In genomic region chr5:57179262-57179960, GRCh38 we compare ENCODE assay signal across 10 cellular contexts. TPM values are rescaled to one million over a fixed set of nuclear protein-coding genes. Genes with fewer than 3 reads are reported as not detected.
DNase-seq lines count a peak whose midpoint lies in the region; ATAC-seq, FAIRE-seq and TF ChIP-seq lines count a peak whose summit lies in the region.
"Had no signal": no experiment of that assay in that cellular context is flagged by ENCODE, and none has a peak within 500 bp of the region (broad histone marks: within the 10 kb centered on the region; RNA-seq: fewer than 3 reads in every experiment).

No MANE protein-coding gene starts in this region.

- H3K4me1 Mint-ChIP-seq in activated T-cell treated with anti-CD3 and anti-CD28 coated beads, Interleukin-2, amount 50 U/mL, for 72 hours (ENCODE audit: low read depth) = peaks cover 62% of the 10 kb centered on the region

- no peak for TF ChIP-seq CTCF in bronchial epithelial cell (IDR thresholded peaks at IDR 0.05; ENCODE audit: insufficient read depth, low read length, severe bottlenecking)

- H3K27ac ChIP-seq in mesendoderm (ENCODE audit: low read depth, low read length) (no peak overlapping the region), urinary bladder (ENCODE audit: low read depth) (no peak overlapping the region)

- no peak overlapping the region for H3K4ac ChIP-seq in mesendoderm (ENCODE audit: low read depth, low read length)

- peak overlapping the region; percentile 93 to 98 for H3K4me3 Mint-ChIP-seq in activated T-cell treated with anti-CD3 and anti-CD28 coated beads, Interleukin-2, amount 50 U/mL, for 72 hours

- no peak for DNase-seq in activated T-cell treated with anti-CD3 and anti-CD28 coated beads, Interleukin-2, amount 50 U/mL, for 72 hours
- DNase-seq in activated T-cell treated with anti-CD3 and anti-CD28 coated beads, Interleukin-2, amount 50 U/mL, for 1 hour = no peak
- DNase-seq in bronchial epithelial cell (ENCODE audit: low read depth) (no peak), mesendoderm (no peak), SW480 (ENCODE audit: low spot score) (no peak), kidney glomerular epithelial cell (lab: John Stamatoyannopoulos, UW) (no peak)
- DNase-seq: hippocampal formation; stimulated activated naive CD4-positive, alpha-beta T cell treated with Interleukin-2 at 50 U/mL for 16 hours had no signal

- no peaks in the 10 kb centered on the region for H3K79me1 ChIP-seq in mesendoderm (ENCODE audit: low read length)

- peak overlapping the region; percentile 92 for H3K27ac Mint-ChIP-seq in activated T-cell treated with anti-CD3 and anti-CD28 coated beads, Interleukin-2, amount 50 U/mL, for 72 hours

- H3K4me2 ChIP-seq in mesendoderm (ENCODE audit: low read length) = peak overlapping the region; percentile 50

- H3K56ac ChIP-seq in mesendoderm (ENCODE audit: low read length) = peak overlapping the region; percentile 58

- H3K9ac ChIP-seq in mesendoderm (ENCODE audit: low read length) = peak overlapping the region; percentile 28

- no CpG with 5 or more reads among the region's 11 CpGs for WGBS in mesendoderm (ENCODE audit: extremely low coverage, insufficient coverage, low lambda C conversion rate)
- WGBS in urinary bladder = 50% methylated on average over 11 of the region's 11 CpGs

- no peak overlapping the region for H4K5ac ChIP-seq in mesendoderm (ENCODE audit: low read length)

- H4K8ac ChIP-seq in mesendoderm (ENCODE audit: low read depth, low read length) = no peak overlapping the region

- peaks cover 16 to 50% of the 10 kb centered on the region in 2 donors for H3K36me3 Mint-ChIP-seq in activated T-cell treated with anti-CD3 and anti-CD28 coated beads, Interleukin-2, amount 50 U/mL, for 72 hours (ENCODE audit: insufficient read depth in 2 of 2)

- H3K9me3 Mint-ChIP-seq in activated T-cell treated with anti-CD3 and anti-CD28 coated beads, Interleukin-2, amount 50 U/mL, for 72 hours = peaks cover 0 to 1% of the 10 kb centered on the region in 2 donors

- peaks cover 92% of the 10 kb centered on the region for H3K79me2 ChIP-seq in mesendoderm (ENCODE audit: control insufficient read depth, insufficient read depth, low read length)

- H2BK120ac ChIP-seq in mesendoderm (ENCODE audit: low read depth, low read length) = no peak overlapping the region

- H3K27me3 Mint-ChIP-seq in activated T-cell treated with anti-CD3 and anti-CD28 coated beads, Interleukin-2, amount 50 U/mL, for 72 hours (ENCODE audit: low read depth) = no peaks in the 10 kb centered on the region

- no peak overlapping the region for H2BK5ac ChIP-seq in mesendoderm (ENCODE audit: low read length)

- H3K23ac ChIP-seq in mesendoderm (ENCODE audit: low read length) = peak overlapping the region; percentile 19

- H3K4me3 ChIP-seq in bronchial epithelial cell (ENCODE audit: low read depth, low read length) = peak overlapping the region; percentile 11
- no peak overlapping the region for H3K4me3 ChIP-seq in mesendoderm (ENCODE audit: low read length)
- peak overlapping the region; percentile 17 for H3K4me3 ChIP-seq in urinary bladder (ENCODE audit: low read depth, low read length)

- no peak for ATAC-seq in activated T-cell treated with anti-CD3 and anti-CD28 coated beads, Interleukin-2, amount 50 U/mL, for 72 hours (replicated peaks in 1 of 2)
- ATAC-seq in GM19467 (IDR thresholded peaks at IDR 0.05; ENCODE audit: unreplicated experiment) = no peak

- H3K36me3 ChIP-seq in bronchial epithelial cell (ENCODE audit: control insufficient read depth, insufficient read depth, low read length) = no peaks in the 10 kb centered on the region
- no peaks in the 10 kb centered on the region for H3K36me3 ChIP-seq in mesendoderm (ENCODE audit: control insufficient read depth, insufficient read depth, low read length)
- H3K36me3 ChIP-seq in urinary bladder (ENCODE audit: insufficient read depth) = peaks cover 2% of the 10 kb centered on the region

- no peak for FAIRE-seq in bronchial epithelial cell (lab: Jason Lieb, UNC)

- no peak overlapping the region for H2BK15ac ChIP-seq in mesendoderm (replicated peaks; ENCODE audit: low read depth)

- H3K4me1 ChIP-seq in mesendoderm (ENCODE audit: control insufficient read depth, low read depth, low read length) (no peaks in the 10 kb centered on the region), urinary bladder (ENCODE audit: insufficient read depth) (no peaks in the 10 kb centered on the region)

- H3K27me3 ChIP-seq in bronchial epithelial cell (ENCODE audit: control insufficient read depth, insufficient read depth, low read length) (no peaks in the 10 kb centered on the region), mesendoderm (ENCODE audit: insufficient read depth, low read length, poor library complexity) (no peaks in the 10 kb centered on the region)

- H2AK5ac ChIP-seq in mesendoderm (ENCODE audit: low read length) = no peak overlapping the region

- H3K18ac ChIP-seq in mesendoderm (ENCODE audit: low read length) = no peak overlapping the region

RNA-seq across cellular contexts. Expression of gene GPBP1, which starts 5.6 kb away (rescaled TPM):
- 100 to 1,000 TPM in 1 of 2 donors, 10 to 100 TPM in 1; 95.8 to 104 TPM for total RNA-seq in activated T-cell treated with anti-CD3 and anti-CD28 coated beads, Interleukin-2, amount 50 U/mL, for 72 hours
- 84.2 and 87.3 TPM in 2 replicates for total RNA-seq in bronchial epithelial cell
- 69.5 TPM for polyA plus RNA-seq in mesendoderm (2013, experiment 1 of 2)
- polyA plus RNA-seq in mesendoderm (2013, experiment 2 of 2) = 69.2 TPM
- total RNA-seq in urinary bladder = 174 TPM
- 41.4 TPM for polyA plus RNA-seq in urinary bladder
